In the genomic region with DNA sequence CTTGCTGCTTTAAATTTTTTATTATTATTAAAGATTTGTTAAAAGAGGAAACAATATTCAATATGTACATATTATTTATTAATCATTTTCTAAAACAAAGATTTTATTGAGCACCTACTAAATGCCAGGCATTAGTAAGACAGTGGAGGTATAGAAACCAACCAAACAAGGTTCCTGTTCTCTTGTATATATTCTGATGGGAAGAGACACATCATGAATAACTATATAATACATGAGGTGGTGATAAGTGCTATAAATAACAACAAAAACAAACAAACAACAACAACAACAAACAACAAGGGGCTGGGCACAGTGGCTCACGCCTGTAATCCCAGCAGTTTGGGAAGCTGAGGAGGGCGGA, we compare ENCODE assay signal across 1 cellular context.
TF ChIP-seq lines count a peak whose summit lies in the region.

No MANE protein-coding gene starts in this region.

TF ChIP-seq in HCT116, 20 proteins besides CTCF, POLR2A, EP300 and RAD21:
- TF ChIP-seq EGR1 (IDR thresholded peaks at IDR 0.05; ENCODE audit: low read depth) (no peak), FOSL1 (IDR thresholded peaks at IDR 0.05; ENCODE audit: low read depth) (no peak), JUND (IDR thresholded peaks at IDR 0.05) (no peak), ELF1 (IDR thresholded peaks at IDR 0.05; ENCODE audit: borderline replicate concordance, low read depth) (no peak; the same call in 1 of the 2 replicates), SRF (IDR thresholded peaks at IDR 0.05; ENCODE audit: low read depth) (no peak), POLR2AphosphoS5 (IDR thresholded peaks at IDR 0.05; ENCODE audit: low read depth, low read length) (no peak), EZH2 (IDR thresholded peaks at IDR 0.05) (no peak), YY1 (IDR thresholded peaks at IDR 0.05; ENCODE audit: extremely low read depth, insufficient replicate concordance, low read depth, low read length) (no peak), REST (IDR thresholded peaks at IDR 0.05; ENCODE audit: low read depth) (no peak), CBX3 (IDR thresholded peaks at IDR 0.05; ENCODE audit: low read depth) (no peak), ZNF274 (IDR thresholded peaks at IDR 0.05; ENCODE audit: low read depth, low read length) (no peak), EZH2phosphoT487 (IDR thresholded peaks at IDR 0.05; ENCODE audit: borderline replicate concordance) (no peak), MAX (IDR thresholded peaks at IDR 0.05) (no peak), SIN3A (IDR thresholded peaks at IDR 0.05; ENCODE audit: low read depth) (no peak), TCF7L2 (IDR thresholded peaks at IDR 0.05; ENCODE audit: borderline replicate concordance, extremely low read depth, insufficient read depth, insufficient read length) (no peak), CEBPB (IDR thresholded peaks at IDR 0.05; ENCODE audit: low read depth) (no peak), SP1 (IDR thresholded peaks at IDR 0.05; ENCODE audit: low read depth) (no peak)
- TF ChIP-seq, protein P1, sequence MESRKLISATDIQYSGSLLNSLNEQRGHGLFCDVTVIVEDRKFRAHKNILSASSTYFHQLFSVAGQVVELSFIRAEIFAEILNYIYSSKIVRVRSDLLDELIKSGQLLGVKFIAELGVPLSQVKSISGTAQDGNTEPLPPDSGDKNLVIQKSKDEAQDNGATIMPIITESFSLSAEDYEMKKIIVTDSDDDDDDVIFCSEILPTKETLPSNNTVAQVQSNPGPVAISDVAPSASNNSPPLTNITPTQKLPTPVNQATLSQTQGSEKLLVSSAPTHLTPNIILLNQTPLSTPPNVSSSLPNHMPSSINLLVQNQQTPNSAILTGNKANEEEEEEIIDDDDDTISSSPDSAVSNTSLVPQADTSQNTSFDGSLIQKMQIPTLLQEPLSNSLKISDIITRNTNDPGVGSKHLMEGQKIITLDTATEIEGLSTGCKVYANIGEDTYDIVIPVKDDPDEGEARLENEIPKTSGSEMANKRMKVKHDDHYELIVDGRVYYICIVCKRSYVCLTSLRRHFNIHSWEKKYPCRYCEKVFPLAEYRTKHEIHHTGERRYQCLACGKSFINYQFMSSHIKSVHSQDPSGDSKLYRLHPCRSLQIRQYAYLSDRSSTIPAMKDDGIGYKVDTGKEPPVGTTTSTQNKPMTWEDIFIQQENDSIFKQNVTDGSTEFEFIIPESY (IDR thresholded peaks at IDR 0.05; ENCODE audit: extremely low read depth, insufficient replicate concordance, low read length), result no peak
- TF ChIP-seq, protein P2, sequence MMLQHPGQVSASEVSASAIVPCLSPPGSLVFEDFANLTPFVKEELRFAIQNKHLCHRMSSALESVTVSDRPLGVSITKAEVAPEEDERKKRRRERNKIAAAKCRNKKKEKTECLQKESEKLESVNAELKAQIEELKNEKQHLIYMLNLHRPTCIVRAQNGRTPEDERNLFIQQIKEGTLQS (IDR thresholded peaks at IDR 0.05), result no peak
